ENCODE assay signal across 19 cellular contexts in genomic region chr4:94165256-94165655, GRCh38.
"Had no signal": no experiment of that assay in that cellular context is flagged by ENCODE, and none has a peak within 500 bp of the region (broad histone marks: within the 10 kb centered on the region; RNA-seq: fewer than 3 reads in every experiment).

No MANE protein-coding gene starts in this region.

- H3K27me3 ChIP-seq: hepatocyte, ovary, suprapubic skin, thyroid gland had no signal

- H3K4me3 ChIP-seq: hepatocyte, mucosa of descending colon, ovary, suprapubic skin, thyroid gland had no signal

- H3K27me3 Mint-ChIP-seq: dendritic cell treated with granulocyte-macrophage colony-stimulating factor and Interleukin-4, amounts not matched to agents 40 ng/mL and 50 ng/mL, for 4 days; effector memory CD8-positive, alpha-beta T cell; type B pancreatic cell had no signal

- H3K36me3 ChIP-seq: ovary, suprapubic skin, thyroid gland had no signal

- DNase-seq: effector memory CD8-positive, alpha-beta T cell; erythroblast; foreskin melanocyte; head of caudate nucleus; mammary epithelial cell; mucosa of descending colon; naive thymus-derived CD8-positive, alpha-beta T cell; ovary; right cardiac atrium; stimulated activated CD4-positive, alpha-beta T cell treated with anti-CD3 and anti-CD28 coated beads, Interleukin-4, amount 100 ng/mL, for 1 hour; stimulated activated CD8-positive, alpha-beta memory T cell treated with anti-CD3 and anti-CD28 coated beads, Interleukin-4, amount 100 ng/mL, for 48 hours; stimulated activated naive CD8-positive, alpha-beta T cell treated with anti-CD3 and anti-CD28 coated beads, Interleukin-15, Interleukin-2, amounts not matched to agents 100 U/mL and 50 U/mL, for 24 hours; thyroid gland had no signal

- H3K36me3 Mint-ChIP-seq: naive thymus-derived CD8-positive, alpha-beta T cell; stimulated activated effector memory CD8-positive, alpha-beta T cell treated with anti-CD3 and anti-CD28 coated beads, Interleukin-12 subunit alpha, Interleukin-12 subunit beta, amount 100 ng/mL, for 72 hours; type B pancreatic cell had no signal

- H2AFZ ChIP-seq: hepatocyte had no signal

- H3K4me2 ChIP-seq: hepatocyte had no signal

- H3K4me1 ChIP-seq: suprapubic skin, thyroid gland had no signal

- H3K9me3 ChIP-seq: mucosa of descending colon, ovary, suprapubic skin, thyroid gland had no signal

- H3K4me1 Mint-ChIP-seq: naive thymus-derived CD8-positive, alpha-beta T cell; stimulated activated effector memory CD8-positive, alpha-beta T cell treated with anti-CD3 and anti-CD28 coated beads, Interleukin-12 subunit alpha, Interleukin-12 subunit beta, amount 100 ng/mL, for 72 hours had no signal

- ATAC-seq: effector memory CD8-positive, alpha-beta T cell; left lobe of liver; mucosa of descending colon; naive thymus-derived CD8-positive, alpha-beta T cell; right cardiac atrium; stimulated activated effector memory CD8-positive, alpha-beta T cell treated with anti-CD3 and anti-CD28 coated beads, Interleukin-12 subunit alpha, Interleukin-12 subunit beta, amount 100 ng/mL, for 72 hours; stimulated activated naive CD8-positive, alpha-beta T cell treated with anti-CD3 and anti-CD28 coated beads, Interleukin-15, Interleukin-2, amounts not matched to agents 100 U/mL and 50 U/mL, for 24 hours had no signal

- H3K4me3 Mint-ChIP-seq: dendritic cell treated with granulocyte-macrophage colony-stimulating factor and Interleukin-4, amounts not matched to agents 40 ng/mL and 50 ng/mL, for 4 days; effector memory CD8-positive, alpha-beta T cell; naive thymus-derived CD8-positive, alpha-beta T cell; stimulated activated effector memory CD8-positive, alpha-beta T cell treated with anti-CD3 and anti-CD28 coated beads, Interleukin-12 subunit alpha, Interleukin-12 subunit beta, amount 100 ng/mL, for 72 hours; type B pancreatic cell had no signal

- H3K79me2 ChIP-seq: hepatocyte had no signal

- H3K27ac ChIP-seq: hepatocyte, ovary, suprapubic skin, thyroid gland had no signal

- H3K9me3 Mint-ChIP-seq: effector memory CD8-positive, alpha-beta T cell; stimulated activated effector memory CD8-positive, alpha-beta T cell treated with anti-CD3 and anti-CD28 coated beads, Interleukin-12 subunit alpha, Interleukin-12 subunit beta, amount 100 ng/mL, for 72 hours; type B pancreatic cell had no signal

- H3K27ac Mint-ChIP-seq: dendritic cell treated with granulocyte-macrophage colony-stimulating factor and Interleukin-4, amounts not matched to agents 40 ng/mL and 50 ng/mL, for 4 days; effector memory CD8-positive, alpha-beta T cell; naive thymus-derived CD8-positive, alpha-beta T cell; stimulated activated effector memory CD8-positive, alpha-beta T cell treated with anti-CD3 and anti-CD28 coated beads, Interleukin-12 subunit alpha, Interleukin-12 subunit beta, amount 100 ng/mL, for 72 hours; type B pancreatic cell had no signal
